Comparison of ENCODE assay signal across 8 cellular contexts in the genomic region with DNA sequence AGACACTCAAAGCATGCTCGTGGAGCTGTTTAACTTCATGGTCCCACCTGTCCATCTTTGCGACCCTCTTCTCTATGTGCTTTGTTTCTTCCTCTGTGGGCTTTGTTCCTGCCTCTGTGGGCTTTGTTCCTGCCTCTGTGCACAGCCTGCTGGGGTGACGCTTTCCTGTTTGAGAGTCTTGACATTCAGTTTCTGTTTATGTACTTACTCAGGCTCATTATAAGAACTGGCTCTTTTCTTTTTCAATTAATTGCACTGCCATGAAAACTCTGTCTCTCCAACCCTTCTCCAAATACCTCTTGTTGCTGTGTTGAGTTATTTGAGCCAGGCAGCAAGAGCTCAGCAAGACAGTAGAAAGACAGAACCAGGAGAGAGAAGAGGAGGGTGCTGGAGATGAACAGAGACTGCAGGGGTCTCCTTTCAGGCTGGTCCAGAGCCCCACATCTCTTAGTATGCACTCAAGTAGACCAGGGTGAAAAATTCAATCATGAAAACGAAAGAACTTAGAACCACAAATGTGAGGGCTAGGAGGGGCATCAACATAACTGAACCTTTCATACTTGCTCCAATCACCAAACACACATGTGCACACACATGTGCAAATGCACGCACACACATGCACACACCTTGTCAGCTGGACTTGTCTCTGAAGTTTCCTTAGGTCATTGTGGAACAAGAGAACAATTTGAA.
A peak's percentile ranks its signal among the peaks of the same experiment; 100 is the strongest.
DNase-seq lines count a peak whose midpoint lies in the region; ATAC-seq and TF ChIP-seq lines count a peak whose summit lies in the region.

No MANE protein-coding gene starts in this region.

- no peaks in the 10 kb centered on the region for H3K36me3 ChIP-seq in stomach smooth muscle (ENCODE audit: control insufficient read depth in 2 of 2, insufficient read depth in 2 of 2, low read length in 2 of 2)
- H3K36me3 ChIP-seq in mammary epithelial cell (ENCODE audit: insufficient read depth, low read length), result no peaks in the 10 kb centered on the region

- H3K79me2 ChIP-seq in mammary epithelial cell (ENCODE audit: insufficient read depth, low read length), result no peaks in the 10 kb centered on the region

- H3K9ac ChIP-seq in stomach smooth muscle (ENCODE audit: low read length in 2 of 2), result no peak overlapping the region
- no peak overlapping the region for H3K9ac ChIP-seq in mammary epithelial cell (ENCODE audit: insufficient read depth, low read length)

- no peak overlapping the region for H3K4me2 ChIP-seq in mammary epithelial cell (ENCODE audit: insufficient read depth, low read depth, low read length)

- CTCF ChIA-PET in mammary epithelial cell (lab: Charles Lee; ENCODE audit: low non-redundant PET), result interaction anchor here (0.7 kb wide), 1 partner anchor 59 kb away, joined by 3 read pairs; no protein-coding TSS in a partner anchor

- dilution Hi-C loops in mammary epithelial cell (cut with HindIII; ENCODE audit: low sequenced_read_pairs), result no loop called here

- intact Hi-C loops in mammary epithelial cell (cut with micrococcal nuclease), result loop anchor here (1.0 to 5.0 kb wide), 4 partner anchors 59 to 486 kb away; no protein-coding TSS in a partner anchor

- H4K20me1 ChIP-seq in mammary epithelial cell (ENCODE audit: insufficient read depth, low read length), result no peaks in the 10 kb centered on the region

- H3K27ac ChIP-seq in stomach smooth muscle (ENCODE audit: low read length) (peak overlapping the region; percentile 26), mammary epithelial cell (ENCODE audit: insufficient read depth, low read depth, low read length) (no peak overlapping the region)

- ATAC-seq in GM21825 (IDR thresholded peaks at IDR 0.05; ENCODE audit: unreplicated experiment), result peak; percentile 85

- 74% methylated on average over 5 of the region's 5 CpGs for WGBS in mammary epithelial cell (ENCODE audit: low coverage, missing lambda C conversion rate)

- no peak for TF ChIP-seq POLR2A in NB4 (IDR thresholded peaks at IDR 0.05; ENCODE audit: extremely low read depth, insufficient read length)

- in situ Hi-C loops in GM13976 (cut with MboI; ENCODE audit: low sequenced_read_pairs, unreplicated experiment) (no loop called here), mammary epithelial cell (cut with MboI; ENCODE audit: low sequenced_read_pairs in 2 of 2) (no loop called here)

- DNase-seq in GM13976 (ENCODE audit: low spot score), result peak; percentile 51
- DNase-seq in NB4 (ENCODE audit: low read depth), result peak; percentile 59
- peak; percentile 81 for DNase-seq in activated effector memory CD4-positive, alpha-beta T cell treated with anti-CD3 and anti-CD28 coated beads, Interleukin-2, amount 50 U/mL, for 16 hours
- DNase-seq in midbrain (lab: John Stamatoyannopoulos, UW), result peak; percentile 22
- DNase-seq in NCI-H2227 treated with DMSO at 0.1 percent for 48 hours (lab: John Stamatoyannopoulos, UW), result no peak
- DNase-seq in mammary epithelial cell, result no peak

- H3K4me3 ChIP-seq in NB4 (ENCODE audit: low read depth, low read length) (no peak overlapping the region), stomach smooth muscle (ENCODE audit: low read length in 2 of 2) (no peak overlapping the region), mammary epithelial cell (replicated peaks in 1 of 3; ENCODE audit: insufficient read depth in 1 of 3, low read depth in 2 of 3, low read length in 3 of 3) (no peak overlapping the region)

- H3K9me3 ChIP-seq in stomach smooth muscle (ENCODE audit: control insufficient read depth in 2 of 2, low read length in 2 of 2) (no peaks in the 10 kb centered on the region), mammary epithelial cell (replicated peaks; ENCODE audit: insufficient read depth, low read length) (no peaks in the 10 kb centered on the region)

- TF ChIP-seq CTCF in GM13976 (IDR thresholded peaks at IDR 0.05; ENCODE audit: borderline replicate concordance, control extremely low read depth, extremely low read depth, insufficient read depth, missing control alignments), result peak; percentile 3
- no peak for TF ChIP-seq CTCF in NB4 (IDR thresholded peaks at IDR 0.05; ENCODE audit: low read depth, low read length)
- TF ChIP-seq CTCF in mammary epithelial cell (conservative IDR thresholded peaks at IDR 0.05 in 1 of 2, IDR thresholded peaks at IDR 0.05 in 1 of 2; ENCODE audit: extremely low read depth in 1 of 2, insufficient read depth in 1 of 2, low read depth in 1 of 2, low read length in 2 of 2), result no peak

- H2AFZ ChIP-seq in mammary epithelial cell (ENCODE audit: low read depth, low read length), result no peak overlapping the region

- H3K4me1 ChIP-seq in stomach smooth muscle (ENCODE audit: control insufficient read depth, insufficient read depth, low read length) (peaks cover 5% of the 10 kb centered on the region), mammary epithelial cell (ENCODE audit: insufficient read depth, low read length) (no peaks in the 10 kb centered on the region)

- H3K27me3 ChIP-seq in stomach smooth muscle (ENCODE audit: control insufficient read depth in 1 of 2, insufficient read depth in 2 of 2, low read length in 2 of 2) (no peaks in the 10 kb centered on the region), mammary epithelial cell (ENCODE audit: insufficient read depth, low read length) (peaks cover 3% of the 10 kb centered on the region)

- no TSS peak for BruUV-seq in mammary epithelial cell (replicated peaks; lab: Mats Ljungman, UMichigan)

Comparison
In these comparisons a context has a peak if more than half of its experiments do, and no peak if none do; other contexts are left out.
1. DNase-seq: peak in GM13976 (single experiment), NB4 (single experiment), activated effector memory CD4-positive, alpha-beta T cell treated with anti-CD3 and anti-CD28 coated beads, Interleukin-2, amount 50 U/mL, for 16 hours (single experiment) and midbrain (single experiment); none in NCI-H2227 treated with DMSO at 0.1 percent for 48 hours (single experiment) and mammary epithelial cell (single experiment).